1 cellular context compared by ENCODE assay signal in the genomic region with DNA sequence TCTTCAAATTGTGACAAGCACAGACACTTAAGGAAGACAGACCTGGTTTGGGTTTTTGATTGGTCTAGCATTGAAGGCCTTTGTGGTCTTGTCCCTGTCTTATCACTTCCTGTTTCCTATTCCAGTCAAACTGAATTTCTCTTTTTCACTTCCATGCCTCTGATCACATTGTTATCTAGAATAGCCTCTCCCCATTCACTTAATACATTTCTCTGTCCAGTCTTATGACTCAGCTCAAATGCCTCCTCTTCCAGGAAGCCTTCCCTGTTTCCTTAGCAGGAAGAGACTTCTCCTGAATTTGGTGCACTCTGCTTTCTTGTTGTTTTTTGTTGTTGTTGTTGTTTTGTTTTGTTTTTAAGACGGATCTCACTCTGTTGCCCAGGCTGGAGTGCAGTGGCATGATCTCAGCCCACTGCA.
A peak's percentile ranks its signal among the peaks of the same experiment; 100 is the strongest.
TF ChIP-seq lines count a peak whose summit lies in the region.

No MANE protein-coding gene starts in this region.

TF ChIP-seq in K562, 482 proteins besides CTCF, POLR2A, EP300 and RAD21 (continued from another document and continues in another):
- TF ChIP-seq, protein P1, sequence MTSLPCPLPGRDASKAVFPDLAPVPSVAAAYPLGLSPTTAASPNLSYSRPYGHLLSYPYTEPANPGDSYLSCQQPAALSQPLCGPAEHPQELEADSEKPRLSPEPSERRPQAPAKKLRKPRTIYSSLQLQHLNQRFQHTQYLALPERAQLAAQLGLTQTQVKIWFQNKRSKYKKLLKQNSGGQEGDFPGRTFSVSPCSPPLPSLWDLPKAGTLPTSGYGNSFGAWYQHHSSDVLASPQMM (CRISPR knock-in tag; IDR thresholded peaks at IDR 0.05) = no peak
- TF ChIP-seq, protein P2, sequence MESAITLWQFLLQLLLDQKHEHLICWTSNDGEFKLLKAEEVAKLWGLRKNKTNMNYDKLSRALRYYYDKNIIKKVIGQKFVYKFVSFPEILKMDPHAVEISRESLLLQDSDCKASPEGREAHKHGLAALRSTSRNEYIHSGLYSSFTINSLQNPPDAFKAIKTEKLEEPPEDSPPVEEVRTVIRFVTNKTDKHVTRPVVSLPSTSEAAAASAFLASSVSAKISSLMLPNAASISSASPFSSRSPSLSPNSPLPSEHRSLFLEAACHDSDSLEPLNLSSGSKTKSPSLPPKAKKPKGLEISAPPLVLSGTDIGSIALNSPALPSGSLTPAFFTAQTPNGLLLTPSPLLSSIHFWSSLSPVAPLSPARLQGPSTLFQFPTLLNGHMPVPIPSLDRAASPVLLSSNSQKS (CRISPR knock-in tag; IDR thresholded peaks at IDR 0.05) = peak; percentile 72; the same call in 1 of the 2 replicates
- TF ChIP-seq ZBED1 (IDR thresholded peaks at IDR 0.05) = no peak
- TF ChIP-seq CAMTA2 (CRISPR knock-in tag; conservative IDR thresholded peaks at IDR 0.05) = no peak
- TF ChIP-seq ZFP36 (IDR thresholded peaks at IDR 0.05; ENCODE audit: low read depth, low read length, partially characterized antibody) = peak; percentile 100
- no peak for TF ChIP-seq CEBPB (tag; IDR thresholded peaks at IDR 0.05)
- no peak for TF ChIP-seq RBBP5 (IDR thresholded peaks at IDR 0.05; ENCODE audit: borderline replicate concordance, insufficient read depth, low read length, poor library complexity, severe bottlenecking)
- no peak for TF ChIP-seq PTTG1 (tag; IDR thresholded peaks at IDR 0.05; ENCODE audit: low read depth)
- peak; percentile 62; the same call in 1 of the 2 replicates for TF ChIP-seq MTA1 (IDR thresholded peaks at IDR 0.05; ENCODE audit: borderline replicate concordance)
- no peak for TF ChIP-seq SRSF1 (IDR thresholded peaks at IDR 0.05; ENCODE audit: low read depth, low read length)
- TF ChIP-seq MCM3 (IDR thresholded peaks at IDR 0.05) = no peak
- peak; percentile 69; the same call in 1 of the 2 replicates for TF ChIP-seq ZEB2 (IDR thresholded peaks at IDR 0.05)
- peak in 1 of 2 experiments; percentile 80; a peak in 2 of 4 replicates for TF ChIP-seq RCOR1 (IDR thresholded peaks at IDR 0.05; ENCODE audit: borderline replicate concordance in 1 of 2, low read depth in 2 of 2, low read length in 2 of 2)
- peak; percentile 84 for TF ChIP-seq NFE2 (IDR thresholded peaks at IDR 0.05; ENCODE audit: low read depth)
- TF ChIP-seq, protein P3, sequence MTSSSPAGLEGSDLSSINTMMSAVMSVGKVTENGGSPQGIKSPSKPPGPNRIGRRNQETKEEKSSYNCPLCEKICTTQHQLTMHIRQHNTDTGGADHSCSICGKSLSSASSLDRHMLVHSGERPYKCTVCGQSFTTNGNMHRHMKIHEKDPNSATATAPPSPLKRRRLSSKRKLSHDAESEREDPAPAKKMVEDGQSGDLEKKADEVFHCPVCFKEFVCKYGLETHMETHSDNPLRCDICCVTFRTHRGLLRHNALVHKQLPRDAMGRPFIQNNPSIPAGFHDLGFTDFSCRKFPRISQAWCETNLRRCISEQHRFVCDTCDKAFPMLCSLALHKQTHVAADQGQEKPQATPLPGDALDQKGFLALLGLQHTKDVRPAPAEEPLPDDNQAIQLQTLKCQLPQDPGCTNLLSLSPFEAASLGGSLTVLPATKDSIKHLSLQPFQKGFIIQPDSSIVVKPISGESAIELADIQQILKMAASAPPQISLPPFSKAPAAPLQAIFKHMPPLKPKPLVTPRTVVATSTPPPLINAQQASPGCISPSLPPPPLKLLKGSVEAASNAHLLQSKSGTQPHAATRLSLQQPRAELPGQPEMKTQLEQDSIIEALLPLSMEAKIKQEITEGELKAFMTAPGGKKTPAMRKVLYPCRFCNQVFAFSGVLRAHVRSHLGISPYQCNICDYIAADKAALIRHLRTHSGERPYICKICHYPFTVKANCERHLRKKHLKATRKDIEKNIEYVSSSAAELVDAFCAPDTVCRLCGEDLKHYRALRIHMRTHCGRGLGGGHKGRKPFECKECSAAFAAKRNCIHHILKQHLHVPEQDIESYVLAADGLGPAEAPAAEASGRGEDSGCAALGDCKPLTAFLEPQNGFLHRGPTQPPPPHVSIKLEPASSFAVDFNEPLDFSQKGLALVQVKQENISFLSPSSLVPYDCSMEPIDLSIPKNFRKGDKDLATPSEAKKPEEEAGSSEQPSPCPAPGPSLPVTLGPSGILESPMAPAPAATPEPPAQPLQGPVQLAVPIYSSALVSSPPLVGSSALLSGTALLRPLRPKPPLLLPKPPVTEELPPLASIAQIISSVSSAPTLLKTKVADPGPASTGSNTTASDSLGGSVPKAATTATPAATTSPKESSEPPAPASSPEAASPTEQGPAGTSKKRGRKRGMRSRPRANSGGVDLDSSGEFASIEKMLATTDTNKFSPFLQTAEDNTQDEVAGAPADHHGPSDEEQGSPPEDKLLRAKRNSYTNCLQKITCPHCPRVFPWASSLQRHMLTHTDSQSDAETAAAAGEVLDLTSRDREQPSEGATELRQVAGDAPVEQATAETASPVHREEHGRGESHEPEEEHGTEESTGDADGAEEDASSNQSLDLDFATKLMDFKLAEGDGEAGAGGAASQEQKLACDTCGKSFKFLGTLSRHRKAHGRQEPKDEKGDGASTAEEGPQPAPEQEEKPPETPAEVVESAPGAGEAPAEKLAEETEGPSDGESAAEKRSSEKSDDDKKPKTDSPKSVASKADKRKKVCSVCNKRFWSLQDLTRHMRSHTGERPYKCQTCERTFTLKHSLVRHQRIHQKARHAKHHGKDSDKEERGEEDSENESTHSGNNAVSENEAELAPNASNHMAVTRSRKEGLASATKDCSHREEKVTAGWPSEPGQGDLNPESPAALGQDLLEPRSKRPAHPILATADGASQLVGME (CRISPR knock-in tag; IDR thresholded peaks at IDR 0.05) = no peak
- no peak for TF ChIP-seq HNRNPUL1 (IDR thresholded peaks at IDR 0.05; ENCODE audit: low read length)
- TF ChIP-seq HCFC1 (IDR thresholded peaks at IDR 0.05; ENCODE audit: low read depth, low read length) = no peak
- TF ChIP-seq ZNF436 (CRISPR knock-in tag; IDR thresholded peaks at IDR 0.05) = peak; percentile 99
- TF ChIP-seq, protein P4, sequence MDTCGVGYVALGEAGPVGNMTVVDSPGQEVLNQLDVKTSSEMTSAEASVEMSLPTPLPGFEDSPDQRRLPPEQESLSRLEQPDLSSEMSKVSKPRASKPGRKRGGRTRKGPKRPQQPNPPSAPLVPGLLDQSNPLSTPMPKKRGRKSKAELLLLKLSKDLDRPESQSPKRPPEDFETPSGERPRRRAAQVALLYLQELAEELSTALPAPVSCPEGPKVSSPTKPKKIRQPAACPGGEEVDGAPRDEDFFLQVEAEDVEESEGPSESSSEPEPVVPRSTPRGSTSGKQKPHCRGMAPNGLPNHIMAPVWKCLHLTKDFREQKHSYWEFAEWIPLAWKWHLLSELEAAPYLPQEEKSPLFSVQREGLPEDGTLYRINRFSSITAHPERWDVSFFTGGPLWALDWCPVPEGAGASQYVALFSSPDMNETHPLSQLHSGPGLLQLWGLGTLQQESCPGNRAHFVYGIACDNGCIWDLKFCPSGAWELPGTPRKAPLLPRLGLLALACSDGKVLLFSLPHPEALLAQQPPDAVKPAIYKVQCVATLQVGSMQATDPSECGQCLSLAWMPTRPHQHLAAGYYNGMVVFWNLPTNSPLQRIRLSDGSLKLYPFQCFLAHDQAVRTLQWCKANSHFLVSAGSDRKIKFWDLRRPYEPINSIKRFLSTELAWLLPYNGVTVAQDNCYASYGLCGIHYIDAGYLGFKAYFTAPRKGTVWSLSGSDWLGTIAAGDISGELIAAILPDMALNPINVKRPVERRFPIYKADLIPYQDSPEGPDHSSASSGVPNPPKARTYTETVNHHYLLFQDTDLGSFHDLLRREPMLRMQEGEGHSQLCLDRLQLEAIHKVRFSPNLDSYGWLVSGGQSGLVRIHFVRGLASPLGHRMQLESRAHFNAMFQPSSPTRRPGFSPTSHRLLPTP (IDR thresholded peaks at IDR 0.05; ENCODE audit: borderline replicate concordance, extremely low read depth, insufficient read length) = peak; percentile 41
- TF ChIP-seq EHMT2 (IDR thresholded peaks at IDR 0.05) = peak; percentile 68; the same call in 1 of the 2 replicates
- TF ChIP-seq NFYB (IDR thresholded peaks at IDR 0.05; ENCODE audit: extremely low read depth, insufficient read length) = no peak
- no peak for TF ChIP-seq GTF2F1 (IDR thresholded peaks at IDR 0.05; ENCODE audit: low read depth, low read length)
- TF ChIP-seq ZNF140 (CRISPR knock-in tag; IDR thresholded peaks at IDR 0.05) = no peak
- TF ChIP-seq, protein P5, sequence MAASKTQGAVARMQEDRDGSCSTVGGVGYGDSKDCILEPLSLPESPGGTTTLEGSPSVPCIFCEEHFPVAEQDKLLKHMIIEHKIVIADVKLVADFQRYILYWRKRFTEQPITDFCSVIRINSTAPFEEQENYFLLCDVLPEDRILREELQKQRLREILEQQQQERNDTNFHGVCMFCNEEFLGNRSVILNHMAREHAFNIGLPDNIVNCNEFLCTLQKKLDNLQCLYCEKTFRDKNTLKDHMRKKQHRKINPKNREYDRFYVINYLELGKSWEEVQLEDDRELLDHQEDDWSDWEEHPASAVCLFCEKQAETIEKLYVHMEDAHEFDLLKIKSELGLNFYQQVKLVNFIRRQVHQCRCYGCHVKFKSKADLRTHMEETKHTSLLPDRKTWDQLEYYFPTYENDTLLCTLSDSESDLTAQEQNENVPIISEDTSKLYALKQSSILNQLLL (CRISPR knock-in tag; IDR thresholded peaks at IDR 0.05; ENCODE audit: borderline replicate concordance) = no peak
- no peak for TF ChIP-seq RNF2 (IDR thresholded peaks at IDR 0.05)
- TF ChIP-seq ZNF785 (CRISPR knock-in tag; IDR thresholded peaks at IDR 0.05) = no peak
- 0 out of 2 replicates have a peak, but pooled peaks have one; percentile 42 for TF ChIP-seq NFIC (IDR thresholded peaks at IDR 0.05)
- TF ChIP-seq ZBTB8A (IDR thresholded peaks at IDR 0.05; ENCODE audit: partially characterized antibody) = no peak
- TF ChIP-seq HDAC3 (IDR thresholded peaks at IDR 0.05; ENCODE audit: borderline replicate concordance, partially characterized antibody) = peak; percentile 59
- TF ChIP-seq, protein P6, sequence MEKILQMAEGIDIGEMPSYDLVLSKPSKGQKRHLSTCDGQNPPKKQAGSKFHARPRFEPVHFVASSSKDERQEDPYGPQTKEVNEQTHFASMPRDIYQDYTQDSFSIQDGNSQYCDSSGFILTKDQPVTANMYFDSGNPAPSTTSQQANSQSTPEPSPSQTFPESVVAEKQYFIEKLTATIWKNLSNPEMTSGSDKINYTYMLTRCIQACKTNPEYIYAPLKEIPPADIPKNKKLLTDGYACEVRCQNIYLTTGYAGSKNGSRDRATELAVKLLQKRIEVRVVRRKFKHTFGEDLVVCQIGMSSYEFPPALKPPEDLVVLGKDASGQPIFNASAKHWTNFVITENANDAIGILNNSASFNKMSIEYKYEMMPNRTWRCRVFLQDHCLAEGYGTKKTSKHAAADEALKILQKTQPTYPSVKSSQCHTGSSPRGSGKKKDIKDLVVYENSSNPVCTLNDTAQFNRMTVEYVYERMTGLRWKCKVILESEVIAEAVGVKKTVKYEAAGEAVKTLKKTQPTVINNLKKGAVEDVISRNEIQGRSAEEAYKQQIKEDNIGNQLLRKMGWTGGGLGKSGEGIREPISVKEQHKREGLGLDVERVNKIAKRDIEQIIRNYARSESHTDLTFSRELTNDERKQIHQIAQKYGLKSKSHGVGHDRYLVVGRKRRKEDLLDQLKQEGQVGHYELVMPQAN (IDR thresholded peaks at IDR 0.05; ENCODE audit: borderline replicate concordance) = peak; percentile 69; the same call in 1 of the 2 replicates
- peak; percentile 68; the same call in 1 of the 2 replicates for TF ChIP-seq LEF1 (IDR thresholded peaks at IDR 0.05)
- peak; percentile 87 for TF ChIP-seq SMARCA4 (IDR thresholded peaks at IDR 0.05)
- TF ChIP-seq, protein P7, sequence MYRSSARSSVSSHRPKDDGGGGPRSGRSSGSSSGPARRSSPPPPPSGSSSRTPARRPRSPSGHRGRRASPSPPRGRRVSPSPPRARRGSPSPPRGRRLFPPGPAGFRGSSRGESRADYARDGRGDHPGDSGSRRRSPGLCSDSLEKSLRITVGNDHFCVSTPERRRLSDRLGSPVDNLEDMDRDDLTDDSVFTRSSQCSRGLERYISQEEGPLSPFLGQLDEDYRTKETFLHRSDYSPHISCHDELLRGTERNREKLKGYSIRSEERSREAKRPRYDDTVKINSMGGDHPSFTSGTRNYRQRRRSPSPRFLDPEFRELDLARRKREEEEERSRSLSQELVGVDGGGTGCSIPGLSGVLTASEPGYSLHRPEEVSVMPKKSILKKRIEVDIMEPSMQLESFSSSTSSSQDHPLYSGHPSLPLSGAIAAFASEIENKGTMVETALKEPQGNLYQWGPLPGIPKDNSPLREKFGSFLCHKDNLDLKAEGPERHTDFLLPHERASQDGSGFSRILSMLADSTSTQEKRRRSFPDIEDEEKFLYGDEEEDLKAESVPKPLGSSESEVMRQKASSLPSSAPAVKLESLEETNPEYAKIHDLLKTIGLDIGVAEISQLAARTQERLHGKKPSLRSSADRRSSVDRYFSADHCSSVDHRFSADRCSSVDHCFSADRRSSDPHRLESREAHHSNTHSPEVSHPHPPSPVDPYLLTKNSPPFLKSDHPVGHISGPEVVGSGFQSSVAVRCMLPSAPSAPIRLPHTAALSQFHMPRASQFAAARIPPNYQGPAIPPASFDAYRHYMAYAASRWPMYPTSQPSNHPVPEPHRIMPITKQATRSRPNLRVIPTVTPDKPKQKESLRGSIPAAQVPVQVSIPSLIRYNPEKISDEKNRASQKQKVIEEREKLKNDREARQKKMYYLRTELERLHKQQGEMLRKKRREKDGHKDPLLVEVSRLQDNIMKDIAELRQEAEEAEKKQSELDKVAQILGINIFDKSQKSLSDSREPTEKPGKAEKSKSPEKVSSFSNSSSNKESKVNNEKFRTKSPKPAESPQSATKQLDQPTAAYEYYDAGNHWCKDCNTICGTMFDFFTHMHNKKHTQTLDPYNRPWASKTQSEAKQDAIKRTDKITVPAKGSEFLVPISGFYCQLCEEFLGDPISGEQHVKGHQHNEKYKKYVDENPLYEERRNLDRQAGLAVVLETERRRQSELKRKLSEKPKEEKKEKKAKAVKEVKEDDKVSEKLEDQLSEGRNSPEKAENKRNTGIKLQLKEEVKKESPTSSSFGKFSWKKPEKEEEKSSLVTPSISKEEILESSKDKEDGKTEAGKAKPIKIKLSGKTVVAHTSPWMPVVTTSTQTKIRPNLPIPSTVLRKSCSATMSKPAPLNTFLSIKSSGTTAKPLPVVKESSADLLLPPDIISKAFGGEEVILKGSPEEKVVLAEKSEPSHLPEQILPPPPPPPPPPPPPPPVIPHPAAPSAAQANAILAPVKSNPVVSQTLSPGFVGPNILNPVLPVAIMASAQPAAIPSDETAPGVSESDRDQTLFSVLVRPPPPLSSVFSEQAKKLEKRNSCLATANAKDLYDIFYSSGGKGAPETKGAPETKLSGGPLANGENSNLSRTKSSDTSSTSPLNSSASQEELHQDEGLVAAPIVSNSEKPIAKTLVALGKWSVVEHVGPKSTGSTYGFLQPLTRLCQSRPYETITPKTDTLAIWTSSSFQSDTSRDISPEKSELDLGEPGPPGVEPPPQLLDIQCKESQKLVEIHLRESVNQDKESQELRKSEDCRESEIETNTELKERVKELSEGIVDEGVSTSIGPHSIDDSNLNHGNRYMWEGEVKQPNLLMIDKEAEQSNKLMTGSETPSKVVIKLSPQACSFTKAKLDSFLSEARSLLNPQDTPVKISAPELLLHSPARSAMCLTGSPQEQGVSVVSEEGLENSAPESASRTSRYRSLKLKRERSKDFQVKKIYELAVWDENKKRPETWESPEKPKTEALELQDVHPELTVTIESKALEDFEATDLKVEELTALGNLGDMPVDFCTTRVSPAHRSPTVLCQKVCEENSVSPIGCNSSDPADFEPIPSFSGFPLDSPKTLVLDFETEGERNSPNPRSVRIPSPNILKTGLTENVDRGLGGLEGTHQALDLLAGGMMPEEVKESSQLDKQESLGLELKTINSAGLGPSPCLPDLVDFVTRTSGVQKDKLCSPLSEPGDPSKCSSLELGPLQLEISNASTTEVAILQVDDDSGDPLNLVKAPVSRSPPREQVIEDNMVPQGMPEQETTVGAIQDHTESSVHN (IDR thresholded peaks at IDR 0.05; ENCODE audit: borderline replicate concordance in 1 of 2, low read depth in 1 of 2) = peak in 1 of 2 experiments; percentile 28; a peak in 1 of 4 replicates
- TF ChIP-seq SMAD4 (CRISPR knock-in tag; conservative IDR thresholded peaks at IDR 0.05) = peak; percentile 35; the same call in 1 of the 2 replicates
